ENCODE assay signal across 17 cellular contexts in genomic region chr16:85861095-85861825, GRCh38. TPM values are rescaled to one million over a fixed set of nuclear protein-coding genes. Genes with fewer than 3 reads are reported as not detected.
DNase-seq lines count a peak whose midpoint lies in the region; ATAC-seq and TF ChIP-seq lines count a peak whose summit lies in the region.
"Had no signal": no experiment of that assay in that cellular context is flagged by ENCODE, and none has a peak within 500 bp of the region (broad histone marks: within the 10 kb centered on the region; RNA-seq: fewer than 3 reads in every experiment).

No MANE protein-coding gene starts in this region.

- H3K79me2 ChIP-seq in trophoblast cell (ENCODE audit: control insufficient read depth, insufficient read depth, low read length, poor library complexity), result no peaks in the 10 kb centered on the region

- H3K4me2 ChIP-seq in trophoblast cell (ENCODE audit: low read length), result no peak overlapping the region

- peak; percentile 7 to 12 for DNase-seq in activated T-cell treated with anti-CD3 and anti-CD28 coated beads, Interleukin-2, amount 50 U/mL, for 48 hours
- no peak for DNase-seq in activated T-cell treated with anti-CD3 and anti-CD28 coated beads for 4 hours
- DNase-seq in colonic mucosa, result peak; percentile 0
- peak; percentile 28 to 69 for DNase-seq in trophoblast cell
- no peak for DNase-seq in NCI-H526 (lab: John Stamatoyannopoulos, UW)
- no peak for DNase-seq in GF-D8 (lab: John Stamatoyannopoulos, UW)
- DNase-seq: AML-193, H7, Karpas-422, NCI-H1417 treated with DMSO at 0.1 percent for 48 hours, NCI-H2029, NCI-H510A treated with DMSO at 0.1 percent for 48 hours, SHP77 had no signal

- H3K4me1 ChIP-seq in colonic mucosa (no peaks in the 10 kb centered on the region), trophoblast cell (ENCODE audit: control insufficient read depth in 1 of 2, insufficient read depth in 2 of 2, low read length in 2 of 2) (peaks cover 0 to 3% of the 10 kb centered on the region in 2 experiments)

- WGBS in trophoblast cell (ENCODE audit: extremely low coverage, insufficient coverage, insufficient read length), result no CpG with 5 or more reads among the region's 16 CpGs

- H3K14ac ChIP-seq in trophoblast cell (ENCODE audit: low read length), result no peak overlapping the region

- no peak overlapping the region for H2BK12ac ChIP-seq in trophoblast cell (ENCODE audit: low read length)

- H3K9me3 Mint-ChIP-seq in activated T-helper 17 cell treated with anti-CD3 and anti-CD28 coated beads, Interleukin-2, amount 50 U/mL, for 72 hours, result no peaks in the 10 kb centered on the region
- H3K9me3 Mint-ChIP-seq: CD8-positive, alpha-beta T cell had no signal

- no peak overlapping the region for H2AK5ac ChIP-seq in trophoblast cell (ENCODE audit: low read length)

- H3K9ac ChIP-seq in colonic mucosa (ENCODE audit: low read depth in 2 of 2, low read length in 2 of 2) (no peak overlapping the region), trophoblast cell (ENCODE audit: low read length) (no peak overlapping the region)

- no peak overlapping the region for H4K12ac ChIP-seq in trophoblast cell (ENCODE audit: low read depth, low read length)

- intact Hi-C loops in colonic mucosa (cut with DNase I), result no loop called here

- H3K27ac ChIP-seq in colonic mucosa (no peak overlapping the region), trophoblast cell (ENCODE audit: low read depth, low read length) (no peak overlapping the region)

- peaks cover 15% of the 10 kb centered on the region for H3K27me3 Mint-ChIP-seq in activated T-helper 17 cell treated with anti-CD3 and anti-CD28 coated beads, Interleukin-2, amount 50 U/mL, for 72 hours

- H3K36me3 Mint-ChIP-seq in activated T-helper 17 cell treated with anti-CD3 and anti-CD28 coated beads, Interleukin-2, amount 50 U/mL, for 72 hours (ENCODE audit: low read depth), result no peaks in the 10 kb centered on the region
- H3K36me3 Mint-ChIP-seq: CD8-positive, alpha-beta T cell had no signal

- no peaks in the 10 kb centered on the region for H3K4me1 Mint-ChIP-seq in activated T-helper 17 cell treated with anti-CD3 and anti-CD28 coated beads, Interleukin-2, amount 50 U/mL, for 72 hours

- H4K8ac ChIP-seq in trophoblast cell (ENCODE audit: low read depth, low read length), result no peak overlapping the region

- no peaks in the 10 kb centered on the region for H3K79me1 ChIP-seq in trophoblast cell (ENCODE audit: low read length)

- H4K91ac ChIP-seq in trophoblast cell (ENCODE audit: low read depth, low read length), result no peak overlapping the region

- H3K23ac ChIP-seq in trophoblast cell (ENCODE audit: low read length), result no peak overlapping the region

- H3K36me3 ChIP-seq in colonic mucosa (no peaks in the 10 kb centered on the region), trophoblast cell (ENCODE audit: control insufficient read depth in 1 of 2, insufficient read depth in 2 of 2, low read length in 2 of 2) (no peaks in the 10 kb centered on the region)

- TF ChIP-seq CTCF in colonic mucosa (IDR thresholded peaks at IDR 0.05), result no peak

- H3K27ac Mint-ChIP-seq in activated T-helper 17 cell treated with anti-CD3 and anti-CD28 coated beads, Interleukin-2, amount 50 U/mL, for 72 hours, result no peak overlapping the region
- H3K27ac Mint-ChIP-seq: CD8-positive, alpha-beta T cell had no signal

- H3K9me3 ChIP-seq in colonic mucosa (no peaks in the 10 kb centered on the region), trophoblast cell (ENCODE audit: insufficient read depth, low read depth, low read length) (peaks cover 5% of the 10 kb centered on the region)

- no peak overlapping the region for H3K4me3 Mint-ChIP-seq in activated T-helper 17 cell treated with anti-CD3 and anti-CD28 coated beads, Interleukin-2, amount 50 U/mL, for 72 hours
- H3K4me3 Mint-ChIP-seq: CD8-positive, alpha-beta T cell had no signal

- H3K4me3 ChIP-seq in colonic mucosa (no peak overlapping the region), trophoblast cell (ENCODE audit: low read depth, low read length) (no peak overlapping the region)

- no peak overlapping the region for H2BK120ac ChIP-seq in trophoblast cell (ENCODE audit: insufficient read depth, low read length, poor library complexity)

- no peak for ATAC-seq in GM19351 (IDR thresholded peaks at IDR 0.05; ENCODE audit: unreplicated experiment)
- no peak for ATAC-seq in activated T-helper 17 cell treated with anti-CD3 and anti-CD28 coated beads, Interleukin-2, amount 50 U/mL, for 72 hours (replicated peaks)
- ATAC-seq: CD8-positive, alpha-beta T cell had no signal

- no peak overlapping the region for H2BK5ac ChIP-seq in trophoblast cell (ENCODE audit: low read depth, low read length, poor library complexity)

- no peak overlapping the region for H3K18ac ChIP-seq in trophoblast cell (ENCODE audit: low read length)

- H2AFZ ChIP-seq in trophoblast cell (ENCODE audit: insufficient read depth, low read length, poor library complexity), result no peak overlapping the region

- no peak overlapping the region for H3K4ac ChIP-seq in trophoblast cell (ENCODE audit: low read depth, low read length)

- H3K27me3 ChIP-seq in colonic mucosa (no peaks in the 10 kb centered on the region), trophoblast cell (ENCODE audit: insufficient read depth, low read length) (no peaks in the 10 kb centered on the region)

RNA-seq across cellular contexts. Expression of gene IRF8, which starts 37.7 kb away (rescaled TPM):
- 10 to 100 TPM; 25.1 to 52.5 TPM for total RNA-seq in colonic mucosa
- 4.1 and 4.2 TPM in 2 replicates for polyA plus RNA-seq in trophoblast cell (2013)
- 10 to 100 TPM in 1 of 2 donors, 1 to 10 TPM in 1; 6.3 to 12.1 TPM for total RNA-seq in activated T-helper 17 cell treated with anti-CD3 and anti-CD28 coated beads, Interleukin-2, amount 50 U/mL, for 72 hours
- total RNA-seq: HepG2 had no signal
- polyA plus RNA-seq: HepG2 had no signal

Comparison
In these comparisons a context has a peak if more than half of its experiments do, and no peak if none do; other contexts are left out.
1. DNase-seq: peak in activated T-cell treated with anti-CD3 and anti-CD28 coated beads, Interleukin-2, amount 50 U/mL, for 48 hours (2 of 2), colonic mucosa (single experiment) and trophoblast cell (2 of 2); none in activated T-cell treated with anti-CD3 and anti-CD28 coated beads for 4 hours (single experiment), NCI-H526 (0 of 2) and GF-D8 (single experiment).